In genomic region chr3:46163551-46163981, GRCh38 we compare ENCODE assay signal across 1 cellular context.
TF ChIP-seq lines count a peak whose summit lies in the region.

No MANE protein-coding gene starts in this region.

TF ChIP-seq in A549, 52 proteins besides CTCF, POLR2A, EP300 and RAD21 (continued from another document):
- TF ChIP-seq GATA3 (IDR thresholded peaks at IDR 0.05; ENCODE audit: borderline replicate concordance) (no peak), RFX5 (IDR thresholded peaks at IDR 0.05) (no peak), E2F6 (IDR thresholded peaks at IDR 0.05; ENCODE audit: borderline replicate concordance, low read depth) (no peak), BCL3 (IDR thresholded peaks at IDR 0.05) (no peak), CHD2 (IDR thresholded peaks at IDR 0.05; ENCODE audit: low read length, partially characterized antibody) (no peak), USF2 (IDR thresholded peaks at IDR 0.05) (no peak), MAZ (IDR thresholded peaks at IDR 0.05; ENCODE audit: borderline replicate concordance, low read depth, low read length) (no peak), EHF (CRISPR knock-in tag; IDR thresholded peaks at IDR 0.05) (no peak)
